In genomic region chr10:71696635-71697326, GRCh38 we compare ENCODE assay signal across 8 cellular contexts. TPM values are rescaled to one million over a fixed set of nuclear protein-coding genes. Genes with fewer than 3 reads are reported as not detected.
DNase-seq lines count a peak whose midpoint lies in the region; ATAC-seq, FAIRE-seq and TF ChIP-seq lines count a peak whose summit lies in the region.

No MANE protein-coding gene starts in this region.

- TF ChIP-seq CTCF in KMS-11 (conservative IDR thresholded peaks at IDR 0.05; ENCODE audit: low read depth, low read length): peak; percentile 85
- peak; percentile 90 for TF ChIP-seq CTCF in VCaP (conservative IDR thresholded peaks at IDR 0.05)
- peak; percentile 94 for TF ChIP-seq CTCF in bronchial epithelial cell (IDR thresholded peaks at IDR 0.05; ENCODE audit: insufficient read depth, low read length, severe bottlenecking)
- peak; percentile 83 for TF ChIP-seq CTCF in HepG2 (CRISPR knock-in tag; IDR thresholded peaks at IDR 0.05)

- peak; percentile 25 for DNase-seq in DMS53 treated with DMSO at 0.1 percent for 48 hours (lab: John Stamatoyannopoulos, UW; ENCODE audit: unreplicated experiment)
- DNase-seq in bronchial epithelial cell (ENCODE audit: low read depth): peak; percentile 20
- DNase-seq in HepG2 (ENCODE audit: low spot score): peak; percentile 33
- DNase-seq in stimulated activated CD8-positive, alpha-beta memory T cell treated with anti-CD3 and anti-CD28 coated beads, Interleukin-15, amount 100 ng/mL, for 1 hour (ENCODE audit: low read depth): peak; percentile 56

- TF ChIP-seq POLR2A in HepG2 (IDR thresholded peaks at IDR 0.05; ENCODE audit: insufficient read depth in 1 of 2, low read depth in 2 of 2, low read length in 2 of 2): no peak

- ATAC-seq in HepG2: peak; percentile 88
- no peak for ATAC-seq in HG03196 (IDR thresholded peaks at IDR 0.05; ENCODE audit: unreplicated experiment)
- no peak for ATAC-seq in GM18511 (IDR thresholded peaks at IDR 0.05; ENCODE audit: unreplicated experiment)

- H3K4me1 ChIP-seq in KMS-11 (ENCODE audit: low read depth, poor library complexity, severe bottlenecking): no peaks in the 10 kb centered on the region
- H3K4me1 ChIP-seq in HepG2 (ENCODE audit: insufficient read depth, low read length): peaks cover 17% of the 10 kb centered on the region

- H3K36me3 ChIP-seq in KMS-11 (ENCODE audit: insufficient read depth) (no peaks in the 10 kb centered on the region), bronchial epithelial cell (ENCODE audit: control insufficient read depth, insufficient read depth, low read length) (no peaks in the 10 kb centered on the region), HepG2 (replicated peaks in 1 of 2; ENCODE audit: control insufficient read depth in 1 of 2, insufficient read depth in 2 of 2, low read length in 2 of 2) (no peaks in the 10 kb centered on the region)

- no peaks in the 10 kb centered on the region for H4K20me1 ChIP-seq in KMS-11 (ENCODE audit: insufficient read depth)
- no peaks in the 10 kb centered on the region for H4K20me1 ChIP-seq in HepG2 (ENCODE audit: insufficient read depth, low read length)

- TF ChIP-seq EP300 in HepG2 (IDR thresholded peaks at IDR 0.05; ENCODE audit: low read depth in 2 of 2, low read length in 2 of 2) (no peak), HepG2 (CRISPR knock-in tag; IDR thresholded peaks at IDR 0.05; ENCODE audit: borderline replicate concordance) (no peak)

- no peaks in the 10 kb centered on the region for H3K79me2 ChIP-seq in KMS-11 (ENCODE audit: insufficient read depth, low read depth)
- no peaks in the 10 kb centered on the region for H3K79me2 ChIP-seq in HepG2 (ENCODE audit: insufficient read depth, low read length)

- H3K27ac ChIP-seq in KMS-11 (no peak overlapping the region), VCaP (no peak overlapping the region), HepG2 (ENCODE audit: extremely low read length, insufficient read depth, low read length) (no peak overlapping the region)

- WGBS in HepG2 (ENCODE audit: low lambda C conversion rate): 29% methylated on average over 9 of the region's 10 CpGs

- no peaks in the 10 kb centered on the region for H3K9me3 ChIP-seq in HepG2 (ENCODE audit: low read length)

- BruUV-seq in HepG2 (replicated peaks; lab: Mats Ljungman, UMichigan): no TSS peak

- CTCF ChIA-PET in HepG2 (lab: Yijun Ruan, JAX; ENCODE audit: low intra/inter-chr PET ratio, low total read pairs): interaction anchor here (1.2 kb wide), 1 partner anchor 116 kb away, joined by 4 read pairs; no protein-coding TSS in a partner anchor

- POLR2A ChIA-PET in HepG2 (lab: Yijun Ruan, JAX): no interaction called here

- peak; percentile 60 for TF ChIP-seq RAD21 in HepG2 (CRISPR knock-in tag; IDR thresholded peaks at IDR 0.05)

- intact Hi-C loops in HepG2 (cut with micrococcal nuclease; ENCODE audit: unreplicated experiment): loop anchor here (1.0 kb wide), 1 partner anchor 116 kb away; no protein-coding TSS in a partner anchor

- in situ Hi-C loops in HepG2 (cut with HindIII; ENCODE audit: extremely low pct_ligation_motif_present, low pct_unique_long_range_greater_than_20kb): no loop called here

- FAIRE-seq in bronchial epithelial cell (lab: Jason Lieb, UNC) (no peak), HepG2 (lab: Jason Lieb, UNC) (no peak)

- H3K27me3 ChIP-seq in KMS-11 (ENCODE audit: insufficient read depth, low read depth) (peaks cover 33% of the 10 kb centered on the region), bronchial epithelial cell (ENCODE audit: control insufficient read depth, insufficient read depth, low read length) (no peaks in the 10 kb centered on the region), HepG2 (ENCODE audit: control insufficient read depth in 1 of 2, insufficient read depth in 2 of 2, low read length in 2 of 2) (peaks cover 0 to 37% of the 10 kb centered on the region in 2 experiments; a peak in 3 of 5 replicates)

- H3K4me3 ChIP-seq in KMS-11 (IDR thresholded peaks at IDR 0.05; ENCODE audit: insufficient read depth, low read depth, low read length): no peak overlapping the region
- H3K4me3 ChIP-seq in bronchial epithelial cell (ENCODE audit: low read depth, low read length): no peak overlapping the region
- no peak overlapping the region for H3K4me3 ChIP-seq in HepG2 (replicated peaks in 1 of 3; ENCODE audit: insufficient read depth in 1 of 3, low read depth in 2 of 3, low read length in 3 of 3)

- H3K9ac ChIP-seq in KMS-11 (no peak overlapping the region), HepG2 (ENCODE audit: insufficient read depth, low read depth, low read length) (no peak overlapping the region)

- H2AFZ ChIP-seq in KMS-11 (ENCODE audit: low read depth) (no peak overlapping the region), HepG2 (ENCODE audit: low read length) (no peak overlapping the region)

- no peak overlapping the region for H3K4me2 ChIP-seq in KMS-11
- H3K4me2 ChIP-seq in HepG2 (ENCODE audit: low read depth, low read length): no peak overlapping the region

RNA-seq across cellular contexts. Expression of gene C10orf105, which starts 22.8 kb away (rescaled TPM):
- not detected in 2 replicates for total RNA-seq in bronchial epithelial cell
- not detected in 2 replicates for total RNA-seq in HepG2 (2016; rRNA removed; fragmentation: Illumina TruSeq; extraction: Trizol)
- not detected in 2 replicates for total RNA-seq in HepG2 (2016; cell fraction: cytosol; rRNA removed; fragmentation: Illumina TruSeq; extraction: Trizol; ENCODE audit: low read depth)
- not detected in 2 replicates for total RNA-seq in HepG2 (2016; cell fraction: insoluble cytoplasmic fraction; rRNA removed; fragmentation: Illumina TruSeq; extraction: Trizol)
- not detected in 2 replicates for total RNA-seq in HepG2 (2016; cell fraction: membrane; rRNA removed; fragmentation: Illumina TruSeq; extraction: Trizol)
- total RNA-seq in HepG2 (2016; cell fraction: nucleus; rRNA removed; fragmentation: Illumina TruSeq; extraction: Trizol): not detected in 2 replicates
- polyA plus RNA-seq in HepG2 (2011; rRNA removed): not detected in 2 replicates
- polyA plus RNA-seq in HepG2 (2011; cell fraction: cytosol; rRNA removed): not detected in 2 replicates
- polyA plus RNA-seq in HepG2 (2011; cell fraction: nucleus; rRNA removed): not detected in 2 replicates
- not detected in 2 replicates for polyA plus RNA-seq in HepG2 (2012)
- not detected in 2 replicates for polyA plus RNA-seq in HepG2 (2016; cell fraction: cytosol; fragmentation: Illumina TruSeq; extraction: Trizol; ENCODE audit: low read depth)
- polyA plus RNA-seq in HepG2 (2016; cell fraction: insoluble cytoplasmic fraction; fragmentation: Illumina TruSeq; extraction: Trizol; ENCODE audit: low read depth): not detected in 2 replicates
- polyA plus RNA-seq in HepG2 (2016; cell fraction: membrane; fragmentation: Illumina TruSeq; extraction: Trizol; ENCODE audit: low read depth): not detected in 2 replicates
- not detected in 2 replicates for polyA plus RNA-seq in HepG2 (2016; cell fraction: nucleus; fragmentation: Illumina TruSeq; extraction: Trizol; ENCODE audit: insufficient read depth, low read depth)
- not detected in 2 replicates for polyA minus RNA-seq in HepG2 (2011; rRNA and poly(A)+ RNA removed; ENCODE audit: low replicate concordance)
- polyA minus RNA-seq in HepG2 (2011; cell fraction: cytosol; rRNA and poly(A)+ RNA removed): not detected in 2 replicates
- not detected in 2 replicates for polyA minus RNA-seq in HepG2 (2011; cell fraction: nucleus; rRNA and poly(A)+ RNA removed)
